Comparison of ENCODE assay signal across 13 cellular contexts in genomic region chr3:149547413-149547812, GRCh38.
A peak's percentile ranks its signal among the peaks of the same experiment; 100 is the strongest.
DNase-seq lines count a peak whose midpoint lies in the region; ATAC-seq and TF ChIP-seq lines count a peak whose summit lies in the region.
"Had no signal": no experiment of that assay in that cellular context is flagged by ENCODE, and none has a peak within 500 bp of the region (broad histone marks: within the 10 kb centered on the region; RNA-seq: fewer than 3 reads in every experiment).

No MANE protein-coding gene starts in this region.

- no peak for TF ChIP-seq POLR2A in GM18505 (IDR thresholded peaks at IDR 0.05; ENCODE audit: borderline replicate concordance, extremely low read depth, insufficient read depth, insufficient read length)

- peaks cover 41% of the 10 kb centered on the region for H3K4me1 ChIP-seq in ACC112 (ENCODE audit: control insufficient read depth, insufficient read depth, low read length, unreplicated experiment)
- H3K4me1 ChIP-seq in right cardiac atrium (ENCODE audit: control insufficient read depth, insufficient read depth, low read length): peaks cover 7% of the 10 kb centered on the region

- WGBS in right cardiac atrium: 23% methylated on average over 9 of the region's 9 CpGs

- DNase-seq in astrocyte of the spinal cord (ENCODE audit: low read depth, low spot score) (peak; percentile 67), right cardiac atrium (peak; percentile 82 to 92 (median 88)), pons (ENCODE audit: low spot score) (peak; percentile 60), NCI-H345 treated with DMSO at 0.1 percent for 48 hours (lab: John Stamatoyannopoulos, UW; ENCODE audit: unreplicated experiment) (no peak)
- DNase-seq: glutamatergic neuron; naive thymus-derived CD4-positive, alpha-beta T cell; stimulated activated CD4-positive, alpha-beta T cell treated with anti-CD3 and anti-CD28 coated beads, Interleukin-2, amount 100 ng/mL, for 48 hours had no signal

- intact Hi-C loops in right cardiac atrium (cut with DNase I): no loop called here

- no peak overlapping the region for H2AFZ ChIP-seq in ACC112 (ENCODE audit: low read length, unreplicated experiment)

- no peaks in the 10 kb centered on the region for H3K9me3 ChIP-seq in right cardiac atrium (ENCODE audit: control insufficient read depth, low read length)

- H3K27me3 ChIP-seq in ACC112 (ENCODE audit: insufficient read depth, low read length) (no peaks in the 10 kb centered on the region), right cardiac atrium (ENCODE audit: control insufficient read depth, insufficient read depth) (no peaks in the 10 kb centered on the region)
- H3K27me3 ChIP-seq: cardiac muscle cell had no signal

- no peak for TF ChIP-seq CTCF in astrocyte of the spinal cord (IDR thresholded peaks at IDR 0.05; ENCODE audit: low read depth, low read length)

- in situ Hi-C loops in astrocyte of the spinal cord (cut with HindIII; ENCODE audit: low sequenced_read_pairs): no loop called here

- 0 out of 2 replicates have a peak, but pooled peaks cover 17% of the 10 kb centered on the region for H3K36me3 ChIP-seq in ACC112 (ENCODE audit: insufficient read depth, low read length)
- H3K36me3 ChIP-seq: cardiac muscle cell had no signal

- peaks cover 40% of the 10 kb centered on the region for H3K79me2 ChIP-seq in ACC112 (ENCODE audit: control insufficient read depth, insufficient read depth, low read length, unreplicated experiment)

- peak; percentile 76 to 85 for ATAC-seq in right cardiac atrium
- ATAC-seq in GM18505 (IDR thresholded peaks at IDR 0.05; ENCODE audit: unreplicated experiment): no peak
- ATAC-seq in HG03469 (IDR thresholded peaks at IDR 0.05; ENCODE audit: unreplicated experiment): no peak
- no peak for ATAC-seq in GM18861 (IDR thresholded peaks at IDR 0.05; ENCODE audit: unreplicated experiment)
- ATAC-seq: K562; naive thymus-derived CD4-positive, alpha-beta T cell had no signal

- H3K27ac ChIP-seq in ACC112 (ENCODE audit: low read depth, low read length) (peak overlapping the region; percentile 95), right cardiac atrium (ENCODE audit: low read length) (peak overlapping the region; percentile 28)

- H3K4me3 ChIP-seq in ACC112 (ENCODE audit: low read depth, low read length) (no peak overlapping the region), astrocyte of the spinal cord (ENCODE audit: low read depth, low read length) (no peak overlapping the region), right cardiac atrium (ENCODE audit: low read length) (no peak overlapping the region)
- H3K4me3 ChIP-seq: cardiac muscle cell, K562 had no signal

Comparison
In these comparisons a context has a peak if more than half of its experiments do, and no peak if none do; other contexts are left out.
1. ATAC-seq: peak in right cardiac atrium (2 of 2); none in GM18505 (single experiment), HG03469 (single experiment) and GM18861 (single experiment).